Comparison of ENCODE assay signal across 22 cellular contexts in the genomic region with DNA sequence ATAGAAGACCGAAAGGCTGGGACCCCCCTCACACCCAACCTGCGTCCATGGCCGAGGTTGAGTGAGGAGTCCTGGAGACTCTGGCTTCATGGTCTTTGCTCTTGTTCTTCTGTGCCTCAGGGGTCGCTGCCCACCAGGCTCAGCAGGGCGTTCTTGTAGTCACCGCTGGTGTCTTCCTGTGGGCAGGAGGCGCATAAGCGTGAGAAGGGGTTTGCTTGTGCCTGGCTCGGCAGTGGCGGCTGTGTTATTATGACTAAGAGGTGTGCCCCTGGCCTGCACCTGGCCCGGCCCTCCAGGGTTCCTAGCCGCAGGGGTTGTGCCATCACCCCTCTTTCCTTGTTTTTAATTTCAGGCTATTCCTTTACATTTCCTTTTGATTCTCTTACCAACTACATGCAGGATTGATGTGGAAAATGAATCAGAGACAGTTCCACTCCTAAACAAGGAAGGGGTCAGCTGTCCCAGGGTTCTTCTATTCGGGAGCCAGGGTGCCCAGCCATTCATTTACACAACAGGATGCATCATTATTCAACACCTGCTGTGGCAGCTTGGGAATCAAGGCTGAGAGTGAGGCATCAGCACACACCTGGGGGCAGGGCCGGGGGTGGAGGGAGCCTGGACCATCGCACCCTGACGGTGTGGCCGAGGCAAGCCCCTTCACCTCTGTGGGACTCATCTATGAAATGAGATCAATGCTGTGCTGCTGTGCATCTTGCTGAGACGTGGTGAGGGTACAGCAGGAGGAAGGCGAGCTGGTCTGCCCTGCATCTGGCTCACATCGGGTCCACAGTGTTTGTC. TPM values are rescaled to one million over a fixed set of nuclear protein-coding genes. Genes with fewer than 3 reads are reported as not detected.
"Had no signal": no experiment of that assay in that cellular context is flagged by ENCODE, and none has a peak within 500 bp of the region (broad histone marks: within the 10 kb centered on the region; RNA-seq: fewer than 3 reads in every experiment).

No MANE protein-coding gene starts in this region.

RNA-seq across cellular contexts. Expression of a gene that starts 15.0 kb away (rescaled TPM):
- total RNA-seq: natural killer cell, occipital lobe, posterior vena cava, pulmonary artery endothelial cell, temporal lobe, thoracic aorta had no signal
- polyA plus RNA-seq: naive thymus-derived CD4-positive, alpha-beta T cell; neural cell had no signal

RNA-seq across cellular contexts. Expression of a gene that starts 22.6 kb away (rescaled TPM):
- total RNA-seq: naive thymus-derived CD4-positive, alpha-beta T cell; natural killer cell; occipital lobe; osteoblast; pancreas; posterior vena cava; prostate gland; pulmonary artery endothelial cell; right atrium auricular region; sciatic nerve; smooth muscle cell; spleen; stomach; subcutaneous adipose tissue; temporal lobe; thoracic aorta; thyroid gland; tibial nerve; upper lobe of left lung; urinary bladder; uterus had no signal
- polyA plus RNA-seq: naive thymus-derived CD4-positive, alpha-beta T cell; neural cell; pancreas; smooth muscle cell; spleen; stomach; urinary bladder had no signal
